ENCODE assay signal across 7 cellular contexts in the genomic region with DNA sequence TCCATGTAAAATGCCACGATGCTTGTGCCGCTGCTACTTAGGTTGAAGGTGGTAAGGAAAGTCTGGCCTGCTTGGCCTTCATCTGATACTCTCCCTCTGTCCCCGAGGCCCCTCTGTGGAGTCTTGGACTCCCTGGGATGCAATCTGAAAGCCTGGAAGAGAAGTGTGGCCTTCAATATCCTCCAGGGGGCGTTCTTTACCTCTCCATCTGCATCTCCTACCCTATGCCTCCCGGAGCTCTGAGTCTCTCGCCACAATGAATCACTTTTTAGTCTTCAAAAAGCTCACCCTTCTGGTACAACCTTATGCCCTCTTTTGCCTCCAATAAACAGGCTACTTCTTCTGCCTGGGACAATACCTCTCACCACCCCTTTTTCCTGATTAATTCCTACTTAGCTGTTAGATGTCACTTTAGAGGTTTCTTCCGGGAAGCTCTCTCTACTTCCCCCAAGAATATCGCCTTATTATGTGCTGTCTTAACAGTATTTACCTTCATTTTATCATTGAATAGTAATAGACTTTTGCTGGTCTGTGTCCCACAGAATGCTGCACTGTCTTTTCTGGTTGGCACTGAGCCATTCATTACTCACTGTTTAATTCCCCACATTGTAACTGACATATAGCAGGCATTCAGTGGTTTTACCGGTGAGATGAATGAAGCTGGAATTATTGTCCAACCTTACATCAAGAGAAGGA. TPM values are rescaled to one million over a fixed set of nuclear protein-coding genes. Genes with fewer than 3 reads are reported as not detected.
A peak's percentile ranks its signal among the peaks of the same experiment; 100 is the strongest.
DNase-seq lines count a peak whose midpoint lies in the region; ATAC-seq and TF ChIP-seq lines count a peak whose summit lies in the region.

No MANE protein-coding gene starts in this region.

- no peaks in the 10 kb centered on the region for H3K36me3 ChIP-seq in endocrine pancreas (ENCODE audit: control insufficient read depth, insufficient read depth, low read length)

- H3K9ac ChIP-seq in endocrine pancreas (ENCODE audit: control insufficient read depth, insufficient read depth, low read length): no peak overlapping the region

- H3K4me3 Mint-ChIP-seq in mesothelial cell of epicardium: peak overlapping the region; percentile 3

- H3K9me3 Mint-ChIP-seq in mesothelial cell of epicardium: no peaks in the 10 kb centered on the region

- H3K4me3 ChIP-seq in endocrine pancreas (ENCODE audit: control insufficient read depth, insufficient read depth, low read length): peak overlapping the region; percentile 35

- H3K4me1 ChIP-seq in endocrine pancreas (ENCODE audit: control insufficient read depth, insufficient read depth, low read length): peaks cover 3% of the 10 kb centered on the region

- H3K9me3 ChIP-seq in endocrine pancreas (ENCODE audit: control insufficient read depth, low read length): no peaks in the 10 kb centered on the region

- no peaks in the 10 kb centered on the region for H3K36me3 Mint-ChIP-seq in mesothelial cell of epicardium

- peak; percentile 78 for ATAC-seq in HG03064 (IDR thresholded peaks at IDR 0.05; ENCODE audit: low read depth, unreplicated experiment)

- peak; percentile 28 for TF ChIP-seq CTCF in mesothelial cell of epicardium (IDR thresholded peaks at IDR 0.05; ENCODE audit: unreplicated experiment)

- H3K27me3 Mint-ChIP-seq in mesothelial cell of epicardium (ENCODE audit: low read depth): peaks cover 2% of the 10 kb centered on the region

- no peaks in the 10 kb centered on the region for H3K27me3 ChIP-seq in endocrine pancreas (ENCODE audit: control insufficient read depth, insufficient read depth, low read length)

- H3K27ac Mint-ChIP-seq in mesothelial cell of epicardium: peak overlapping the region; percentile 40

- peaks cover 21% of the 10 kb centered on the region for H3K4me1 Mint-ChIP-seq in mesothelial cell of epicardium

- DNase-seq in GM04504 (ENCODE audit: low read depth) (peak; percentile 44), NCI-H524 treated with DMSO at 0.1 percent for 48 hours (lab: John Stamatoyannopoulos, UW) (peak; percentile 25), mesothelial cell of epicardium (ENCODE audit: low spot score in 2 of 2, unreplicated experiment in 2 of 2) (peak; percentile 25 to 49), superior temporal gyrus (ENCODE audit: extremely low spot score) (peak; percentile 79)
- peak; percentile 37 to 52 for DNase-seq in activated CD4-positive, alpha-beta T cell treated with anti-CD3 and anti-CD28 coated beads, Interleukin-2, amount 50 U/mL, for 48 hours

RNA-seq across cellular contexts. Expression of a gene that starts 13.9 kb away (rescaled TPM):
- 29.9 to 33.0 TPM (median 32.6 TPM) in 3 replicates for total RNA-seq in mesothelial cell of epicardium

RNA-seq across cellular contexts. Expression of a gene that starts 21.0 kb away (rescaled TPM):
- 0.59 to 0.74 TPM (median 0.64 TPM) in 3 replicates for total RNA-seq in mesothelial cell of epicardium

Comparison
In these comparisons a context has a peak if more than half of its experiments do, and no peak if none do; other contexts are left out.
1. Peak in every context shown above with its lines: DNase-seq, ATAC-seq and H3K4me3 ChIP-seq.
2. DNase-seq: peak in every context shown above with its lines; median percentile 79 in superior temporal gyrus; 44 in activated CD4-positive, alpha-beta T cell treated with anti-CD3 and anti-CD28 coated beads, Interleukin-2, amount 50 U/mL, for 48 hours; 44 in GM04504; 37 in mesothelial cell of epicardium; 25 in NCI-H524 treated with DMSO at 0.1 percent for 48 hours.